6 cellular contexts compared by ENCODE assay signal in the genomic region with DNA sequence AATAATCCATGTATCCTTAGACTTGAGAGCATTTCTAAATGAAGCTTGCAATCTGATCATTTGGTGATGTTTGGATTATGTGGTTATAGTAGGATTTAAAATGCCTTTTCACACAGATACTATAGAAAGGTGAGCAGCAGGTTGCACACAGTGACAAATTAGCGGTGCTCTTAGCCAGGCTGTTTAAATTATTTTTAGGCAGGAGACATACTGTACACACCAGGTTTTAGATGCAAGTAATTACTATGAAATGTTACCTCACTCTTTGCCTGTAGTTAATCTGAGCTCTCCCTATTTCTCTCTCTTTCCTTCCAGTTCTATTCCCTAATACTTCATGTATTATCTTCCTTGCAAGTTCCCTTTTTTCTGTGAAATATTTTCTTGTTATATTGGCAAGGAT.
"Had no signal": no experiment of that assay in that cellular context is flagged by ENCODE, and none has a peak within 500 bp of the region (broad histone marks: within the 10 kb centered on the region; RNA-seq: fewer than 3 reads in every experiment).

No MANE protein-coding gene starts in this region.

- DNase-seq: H9, HCEC 1CT, IMR-90, KG1 had no signal

- ATAC-seq: GM23338, K562 had no signal
